In the genomic region with DNA sequence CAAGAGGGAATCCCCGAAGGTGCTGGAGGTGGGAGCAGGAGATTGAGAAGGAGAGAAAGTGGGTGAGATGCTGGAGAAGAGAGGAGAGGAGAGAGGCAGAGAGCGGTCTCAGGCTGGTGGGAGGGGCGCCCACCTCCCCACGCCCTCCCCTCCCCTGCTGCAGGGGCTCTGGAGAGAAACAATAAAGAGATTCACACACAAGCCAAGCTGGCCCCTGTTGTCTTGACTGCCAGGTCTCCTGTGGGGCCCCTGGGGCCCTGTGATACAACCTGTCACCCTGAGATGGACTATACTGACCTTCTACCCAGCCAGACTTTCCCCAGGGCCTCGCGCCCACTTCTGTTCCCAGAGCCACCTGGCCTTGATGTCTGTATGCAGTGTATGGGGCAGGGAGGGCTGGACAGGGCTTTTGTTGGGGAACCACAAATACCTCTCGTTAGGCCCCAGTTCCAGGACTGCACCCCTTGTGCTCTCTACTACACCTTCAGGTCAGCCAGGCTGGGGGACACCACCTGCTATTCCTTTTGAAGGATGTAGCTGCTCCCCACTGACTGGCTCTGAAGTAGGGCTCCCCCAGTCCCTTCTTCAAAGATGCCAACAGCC, we compare ENCODE assay signal across 15 cellular contexts. TPM values are rescaled to one million over a fixed set of nuclear protein-coding genes. Genes with fewer than 3 reads are reported as not detected.
"Had no signal": no experiment of that assay in that cellular context is flagged by ENCODE, and none has a peak within 500 bp of the region (broad histone marks: within the 10 kb centered on the region; RNA-seq: fewer than 3 reads in every experiment).

No MANE protein-coding gene starts in this region.

- H3K4me3 ChIP-seq: SK-N-MC had no signal

- FAIRE-seq: keratinocyte had no signal

- H3K27ac ChIP-seq: SK-N-MC had no signal

- ATAC-seq: sciatic nerve had no signal

- DNase-seq: activated CD4-positive, alpha-beta T cell treated with anti-CD3 and anti-CD28 coated beads, Interleukin-2, amount 10 ng/mL, durations not matched to agents 7 days and 5 days; activated CD4-positive, CD25-positive, alpha-beta regulatory T cell; activated CD8-positive, alpha-beta memory T cell treated with anti-CD3 and anti-CD28 coated beads for 24 hours; activated naive CD8-positive, alpha-beta T cell treated with anti-CD3 and anti-CD28 coated beads for 36 hours; effector memory CD4-positive, alpha-beta T cell; hippocampal formation; mesenchymal stem cell; nucleus accumbens; stimulated activated CD4-positive, alpha-beta T cell treated with anti-CD3 and anti-CD28 coated beads, Interleukin-1b, Interleukin-23, amount 100 ng/mL, for 48 hours had no signal

RNA-seq across cellular contexts. Expression of gene DES, which starts 8.5 kb away (rescaled TPM):
- total RNA-seq: activated CD4-positive, alpha-beta T cell treated with anti-CD3 and anti-CD28 coated beads, Interleukin-2, amount 10 ng/mL, durations not matched to agents 7 days and 5 days; activated T-helper 1 cell treated with anti-CD3 and anti-CD28 coated beads, Interleukin-12 subunit alpha, Interleukin-12 subunit beta, Interleukin-2, Interleukin-4 antibody, amounts not matched to agents 30 ng/mL and 10 ng/mL and 1 ng/mL, durations not matched to agents 14 hours and 24 hours and 36 hours; natural killer cell treated with Interleukin-12 subunit alpha and Interleukin-12 subunit beta and Interleukin-15 and Interleukin-18, amount 100 ng/mL, for 72 hours; progenitor cell of endocrine pancreas had no signal
- polyA plus RNA-seq: keratinocyte had no signal
